ENCODE assay signal across 21 cellular contexts in genomic region chr20:53503517-53503919, GRCh38.
A peak's percentile ranks its signal among the peaks of the same experiment; 100 is the strongest.
DNase-seq lines count a peak whose midpoint lies in the region; TF ChIP-seq lines count a peak whose summit lies in the region.
"Had no signal": no experiment of that assay in that cellular context is flagged by ENCODE, and none has a peak within 500 bp of the region (broad histone marks: within the 10 kb centered on the region; RNA-seq: fewer than 3 reads in every experiment).

No MANE protein-coding gene starts in this region.

- H3K27me3 ChIP-seq in HUES64 (ENCODE audit: insufficient read depth, low read length): no peaks in the 10 kb centered on the region
- H3K27me3 ChIP-seq in A673 (replicated peaks; ENCODE audit: insufficient read depth, low read depth, low read length, poor library complexity): no peaks in the 10 kb centered on the region
- H3K27me3 ChIP-seq: neutrophil, vagina had no signal

- H3K9me3 ChIP-seq in HUES64 (ENCODE audit: insufficient read depth, low read depth, low read length): no peaks in the 10 kb centered on the region; the same call in 1 of the 2 replicates
- no peaks in the 10 kb centered on the region for H3K9me3 ChIP-seq in A673 (ENCODE audit: low read depth, low read length, poor library complexity, severe bottlenecking)
- H3K9me3 ChIP-seq: neutrophil, vagina had no signal

- no peaks in the 10 kb centered on the region for H3K9me3 Mint-ChIP-seq in neural crest cell
- H3K9me3 Mint-ChIP-seq: activated T-cell treated with anti-CD3 and anti-CD28 coated beads, Interleukin-2, amount 50 U/mL, for 72 hours; T-helper 1 cell treated with Interleukin-12 subunit alpha and Interleukin-12 subunit beta and Interleukin-4 antibody, amounts not matched to agents 30 μg/mL and 1 μg/mL, for 36 hours had no signal

- peak overlapping the region; percentile 68 for H3K9ac ChIP-seq in HUES64 (ENCODE audit: low read depth, low read length)
- H3K9ac ChIP-seq: KMS-11 had no signal

- no peak for TF ChIP-seq CTCF in epithelial cell of esophagus (IDR thresholded peaks at IDR 0.05; ENCODE audit: insufficient read depth, low read depth, low read length, missing control alignments)
- no peak for TF ChIP-seq CTCF in neural crest cell (conservative IDR thresholded peaks at IDR 0.05)
- no peak for TF ChIP-seq CTCF in A673 (conservative IDR thresholded peaks at IDR 0.05; ENCODE audit: low read depth, low read length)

- peaks cover 5% of the 10 kb centered on the region for H3K4me1 Mint-ChIP-seq in neural crest cell

- H3K27ac ChIP-seq in HUES64 (ENCODE audit: low read depth, low read length) (no peak overlapping the region), A673 (ENCODE audit: low read depth, low read length, poor library complexity, severe bottlenecking) (no peak overlapping the region)
- H3K27ac ChIP-seq: KMS-11, neutrophil, vagina had no signal

- peaks cover 6% of the 10 kb centered on the region for H3K36me3 Mint-ChIP-seq in neural crest cell (ENCODE audit: low read depth)

- WGBS in HUES64: 24% methylated on average over 7 of the region's 7 CpGs

- CTCF ChIA-PET in A673 (lab: Charles Lee): interaction anchor here (0.8 kb wide), 1 partner anchor 12 kb away, joined by 19 read pairs; no protein-coding TSS in a partner anchor

- no peaks in the 10 kb centered on the region for H3K4me1 ChIP-seq in HUES64 (ENCODE audit: insufficient read depth, low read length)
- no peaks in the 10 kb centered on the region for H3K4me1 ChIP-seq in A673 (ENCODE audit: insufficient read depth, low read length, poor library complexity, severe bottlenecking)
- H3K4me1 ChIP-seq: vagina had no signal

- no TSS peak for BruUV-seq in A673 (replicated peaks; lab: Mats Ljungman, UMichigan)

- H3K27me3 Mint-ChIP-seq in neural crest cell (ENCODE audit: low read depth): no peaks in the 10 kb centered on the region

- intact Hi-C loops in A673 (cut with micrococcal nuclease; ENCODE audit: unreplicated experiment): no loop called here

- H3K27ac Mint-ChIP-seq in neural crest cell (ENCODE audit: unreplicated experiment): peak overlapping the region; percentile 98
- H3K27ac Mint-ChIP-seq: activated CD8-positive, alpha-beta T cell treated with anti-CD3 and anti-CD28 coated beads, Interleukin-2, amount 10 ng/mL, durations not matched to agents 7 days and 5 days; activated T-cell treated with anti-CD3 and anti-CD28 coated beads, Interleukin-2, amount 50 U/mL, for 72 hours; T-helper 1 cell treated with Interleukin-12 subunit alpha and Interleukin-12 subunit beta and Interleukin-4 antibody, amounts not matched to agents 30 μg/mL and 1 μg/mL, for 36 hours had no signal

- POLR2A ChIA-PET in A673 (lab: Charles Lee; ENCODE audit: low non-redundant PET): no interaction called here

- DNase-seq in DMS114 treated with DMSO at 0.1 percent for 48 hours (lab: John Stamatoyannopoulos, UW; ENCODE audit: unreplicated experiment) (peak; percentile 24), epithelial cell of esophagus (ENCODE audit: low read depth) (no peak), neural crest cell (ENCODE audit: low read depth, low spot score) (no peak), A673 (ENCODE audit: low spot score) (no peak), nucleus accumbens (lab: John Stamatoyannopoulos, UW) (no peak), DMS153 treated with DMSO at 0.1 percent for 48 hours (lab: John Stamatoyannopoulos, UW; ENCODE audit: unreplicated experiment) (no peak), NOMO-1 (lab: John Stamatoyannopoulos, UW; ENCODE audit: unreplicated experiment in 2 of 2) (no peak)
- DNase-seq: activated CD4-positive, CD25-positive, alpha-beta regulatory T cell; activated CD8-positive, alpha-beta T cell treated with anti-CD3 and anti-CD28 coated beads, Interleukin-2, amount 10 ng/mL, durations not matched to agents 7 days and 5 days; activated T-cell treated with anti-CD3 and anti-CD28 coated beads, Interleukin-2, amount 50 U/mL, for 72 hours; kidney glomerular epithelial cell; mesenchymal stem cell; NCI-H1092; NCI-H2227 treated with DMSO at 0.1 percent for 48 hours; SIG-M5 had no signal

- H3K36me3 ChIP-seq in HUES64 (ENCODE audit: insufficient read depth, low read length) (0 out of 2 replicates have a peak, but pooled peaks cover 3% of the 10 kb centered on the region), A673 (ENCODE audit: insufficient read depth, low read length, poor library complexity, severe bottlenecking) (no peaks in the 10 kb centered on the region)
- H3K36me3 ChIP-seq: neutrophil, vagina had no signal

- H3K4me3 ChIP-seq in HUES64 (ENCODE audit: low read length) (peak overlapping the region; percentile 50), epithelial cell of esophagus (ENCODE audit: low read length) (peak overlapping the region; percentile 6), A673 (ENCODE audit: low read depth, low read length, poor library complexity, severe bottlenecking) (no peak overlapping the region)
- H3K4me3 ChIP-seq: GM12878 had no signal

- H3K4me3 Mint-ChIP-seq in neural crest cell: peak overlapping the region; percentile 89
- H3K4me3 Mint-ChIP-seq: activated CD8-positive, alpha-beta T cell treated with anti-CD3 and anti-CD28 coated beads, Interleukin-2, amount 10 ng/mL, durations not matched to agents 7 days and 5 days; activated T-cell treated with anti-CD3 and anti-CD28 coated beads, Interleukin-2, amount 50 U/mL, for 72 hours; T-helper 1 cell treated with Interleukin-12 subunit alpha and Interleukin-12 subunit beta and Interleukin-4 antibody, amounts not matched to agents 30 μg/mL and 1 μg/mL, for 36 hours had no signal
